8 cellular contexts compared by ENCODE assay signal in the genomic region with DNA sequence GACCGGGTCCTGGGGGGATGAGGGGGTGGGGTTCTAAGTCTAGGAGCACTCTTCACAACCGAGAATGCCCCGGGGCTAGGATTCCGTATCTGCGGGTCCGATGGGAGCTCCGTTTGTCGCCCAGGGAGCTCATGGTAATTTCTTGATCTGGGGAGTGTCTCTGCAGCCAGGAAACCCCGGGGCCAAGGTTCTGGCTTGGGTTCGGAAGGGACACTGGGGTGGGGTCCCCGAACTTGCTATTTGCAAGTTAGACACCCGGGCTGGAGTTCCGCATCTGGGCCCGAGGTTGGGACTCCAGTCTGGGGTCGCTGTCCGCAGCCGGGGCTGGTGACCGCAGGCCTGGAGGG. TPM values are rescaled to one million over a fixed set of nuclear protein-coding genes. Genes with fewer than 3 reads are reported as not detected.
DNase-seq lines count a peak whose midpoint lies in the region; ATAC-seq, FAIRE-seq and TF ChIP-seq lines count a peak whose summit lies in the region.

No MANE protein-coding gene starts in this region.

- H3K36me3 ChIP-seq in ES-I3 (ENCODE audit: insufficient read depth, low read length): peaks cover 6% of the 10 kb centered on the region; the same call in 1 of the 2 replicates
- H3K36me3 ChIP-seq in K562 (ENCODE audit: control insufficient read depth, insufficient read depth, low read length): peaks cover 32% of the 10 kb centered on the region; the same call in 2 of the 3 replicates
- no peaks in the 10 kb centered on the region for H3K36me3 ChIP-seq in mesendoderm (ENCODE audit: control insufficient read depth, insufficient read depth, low read length)
- H3K36me3 ChIP-seq in aorta (ENCODE audit: control insufficient read depth in 1 of 2, insufficient read depth in 2 of 2, low read length in 1 of 2): no peaks in the 10 kb centered on the region

- intact Hi-C loops in K562 (cut with micrococcal nuclease) (loop anchor here (2.0 to 5.0 kb wide), 2 partner anchors 40 to 66 kb away; a partner anchor contains a TSS), aorta (cut with DNase I) (no loop called here)

- no peak for FAIRE-seq in K562 (lab: Jason Lieb, UNC)

- H2AK5ac ChIP-seq in mesendoderm (ENCODE audit: low read length): no peak overlapping the region

- peak overlapping the region; percentile 17 for H3K4ac ChIP-seq in mesendoderm (ENCODE audit: low read depth, low read length)

- H3K27me3 ChIP-seq in K562 (ENCODE audit: control insufficient read depth in 2 of 2, insufficient read depth in 2 of 2, low read length in 2 of 2) (no peaks in the 10 kb centered on the region), mesendoderm (ENCODE audit: insufficient read depth, low read length, poor library complexity) (no peaks in the 10 kb centered on the region), aorta (ENCODE audit: control insufficient read depth in 1 of 2, insufficient read depth in 2 of 2, low read length in 1 of 2) (no peaks in the 10 kb centered on the region)

- TF ChIP-seq POLR2A in K562 (conservative IDR thresholded peaks at IDR 0.05): no peak

- H2BK120ac ChIP-seq in mesendoderm (ENCODE audit: low read depth, low read length): no peak overlapping the region

- H3K4me2 ChIP-seq in K562 (ENCODE audit: insufficient read depth, low read length) (peak overlapping the region; percentile 93), mesendoderm (ENCODE audit: low read length) (peak overlapping the region; percentile 99)

- peak in 1 of 4 experiments; percentile 48 for DNase-seq in K562 (ENCODE audit: extremely low read depth in 1 of 4, low spot score in 3 of 4)
- DNase-seq in mesendoderm: peak; percentile 65
- DNase-seq in aorta: no peak
- no peak for DNase-seq in stimulated activated CD8-positive, alpha-beta memory T cell treated with anti-CD3 and anti-CD28 coated beads, Interleukin-4, amount 100 ng/mL, for 48 hours
- DNase-seq in NCI-H1694 (lab: John Stamatoyannopoulos, UW): no peak

- under 1% methylated on average over 18 of the region's 18 CpGs for WGBS in K562 (ENCODE audit: insufficient coverage, low coverage, missing lambda C conversion rate)
- WGBS in mesendoderm (ENCODE audit: extremely low coverage, insufficient coverage, low lambda C conversion rate): no CpG with 5 or more reads among the region's 18 CpGs
- WGBS in aorta, 2 donors: 0% methylated on average over 17 to 18 of the region's 18 CpGs

- H3K23ac ChIP-seq in mesendoderm (ENCODE audit: low read length): peak overlapping the region; percentile 1

- no peak overlapping the region for H4K8ac ChIP-seq in mesendoderm (ENCODE audit: low read depth, low read length)

- H3K56ac ChIP-seq in mesendoderm (ENCODE audit: low read length): peak overlapping the region; percentile 92

- no peak overlapping the region for H2BK5ac ChIP-seq in mesendoderm (ENCODE audit: low read length)

- H3K4me3 ChIP-seq in K562: peak overlapping the region; percentile 93
- peak overlapping the region; percentile 61 for H3K4me3 ChIP-seq in mesendoderm (ENCODE audit: low read length)
- H3K4me3 ChIP-seq in aorta (ENCODE audit: low read length in 2 of 2): peak overlapping the region; percentile 64 to 86

- TF ChIP-seq EP300 in K562 (IDR thresholded peaks at IDR 0.05; ENCODE audit: low read length): no peak

- peak overlapping the region; percentile 85 for H2AFZ ChIP-seq in K562 (ENCODE audit: low read depth, low read length)

- in situ Hi-C loops in K562 (cut with MboI): no loop called here

- H3K79me1 ChIP-seq in mesendoderm (ENCODE audit: low read length): peaks cover 19% of the 10 kb centered on the region

- H3K79me2 ChIP-seq in K562 (ENCODE audit: control insufficient read depth, insufficient read depth, low read length) (peaks cover 51% of the 10 kb centered on the region), mesendoderm (ENCODE audit: control insufficient read depth, insufficient read depth, low read length) (peaks cover 46% of the 10 kb centered on the region)

- POLR2A ChIA-PET in K562 (lab: Yijun Ruan, JAX): interaction anchor here (0.6 to 3.5 kb wide), 16 partner anchors 8 to 1341 kb away, joined by 3 to 22 read pairs (median 3); a partner anchor contains a TSS

- BruUV-seq in K562 (replicated peaks; lab: Mats Ljungman, UMichigan): no TSS peak

- H3K27ac ChIP-seq in K562 (ENCODE audit: extremely low read depth, low read depth, low read length): peak overlapping the region; percentile 92
- peak overlapping the region; percentile 46 for H3K27ac ChIP-seq in mesendoderm (ENCODE audit: low read depth, low read length)
- peak overlapping the region in 1 of 2 donors; percentile 15 for H3K27ac ChIP-seq in aorta (ENCODE audit: low read depth in 1 of 2, low read length in 2 of 2)

- H3K9me3 ChIP-seq in ES-I3 (ENCODE audit: control insufficient read depth, insufficient read depth, low read length) (no peaks in the 10 kb centered on the region), K562 (replicated peaks; ENCODE audit: control insufficient read depth, insufficient read depth, low read depth, low read length) (no peaks in the 10 kb centered on the region), aorta (ENCODE audit: control insufficient read depth, low read length) (no peaks in the 10 kb centered on the region)

- no peak for TF ChIP-seq RAD21 in K562 (CRISPR knock-in tag; conservative IDR thresholded peaks at IDR 0.05 in 1 of 2, IDR thresholded peaks at IDR 0.05 in 1 of 2)

- no peak overlapping the region for H4K5ac ChIP-seq in mesendoderm (ENCODE audit: low read length)

- no peaks in the 10 kb centered on the region for H3K9me1 ChIP-seq in K562 (ENCODE audit: control insufficient read depth, insufficient read depth, low read length)

- 0 out of 2 replicates have a peak, but pooled peaks cover 11% of the 10 kb centered on the region for H3K4me1 ChIP-seq in ES-I3 (ENCODE audit: insufficient read depth, low read length)
- H3K4me1 ChIP-seq in K562 (replicated peaks in 1 of 2; ENCODE audit: control insufficient read depth in 2 of 2, insufficient read depth in 2 of 2, low read length in 2 of 2): peaks cover 27 to 55% of the 10 kb centered on the region in 2 experiments
- peaks cover 13% of the 10 kb centered on the region for H3K4me1 ChIP-seq in mesendoderm (ENCODE audit: control insufficient read depth, low read depth, low read length)
- H3K4me1 ChIP-seq in aorta (ENCODE audit: control insufficient read depth in 1 of 2, insufficient read depth in 2 of 2, low read length in 2 of 2): peaks cover 0 to 4% of the 10 kb centered on the region in 2 donors

- H2BK15ac ChIP-seq in mesendoderm (replicated peaks; ENCODE audit: low read depth): no peak overlapping the region

- peak; percentile 2 for ATAC-seq in HG03280 (IDR thresholded peaks at IDR 0.05; ENCODE audit: unreplicated experiment)
- ATAC-seq in K562: peak; percentile 9
- ATAC-seq in aorta (ENCODE audit: low FRiP score): no peak
- no peak for ATAC-seq in GM21390 (IDR thresholded peaks at IDR 0.05; ENCODE audit: unreplicated experiment)

- no peak for TF ChIP-seq CTCF in K562 (IDR thresholded peaks at IDR 0.05 in 2 of 3, conservative IDR thresholded peaks at IDR 0.05 in 1 of 3; ENCODE audit: insufficient read depth in 2 of 3, low read depth in 1 of 3, low read length in 3 of 3)

- H4K20me1 ChIP-seq in K562 (replicated peaks; ENCODE audit: control insufficient read depth, insufficient read depth, low read length): peaks cover 15% of the 10 kb centered on the region; the same call in 1 of the 2 replicates

- peak overlapping the region; percentile 91 for H3K18ac ChIP-seq in mesendoderm (ENCODE audit: low read length)

- CTCF ChIA-PET in K562 (lab: Yijun Ruan, JAX; ENCODE audit: low intra/inter-chr PET ratio): interaction anchor here (0.6 kb wide), 1 partner anchor 819 kb away, joined by 3 read pairs; no protein-coding TSS in a partner anchor

- H3K9ac ChIP-seq in ES-I3 (ENCODE audit: low read depth, low read length) (peak overlapping the region; percentile 71), K562 (ENCODE audit: insufficient read depth in 1 of 2, low read depth in 2 of 2, low read length in 2 of 2) (peak overlapping the region; percentile 94 to 97), mesendoderm (ENCODE audit: low read length) (peak overlapping the region; percentile 77)

RNA-seq across cellular contexts. Expression of a gene that starts 0.4 kb away (rescaled TPM):
- 13.1 and 31.5 TPM in 2 replicates for total RNA-seq in K562 (2011; cell fraction: chromatin; rRNA removed; ENCODE audit: low replicate concordance)
- total RNA-seq in K562 (2011; cell fraction: nucleolus; rRNA removed): 28.4 and 33.9 TPM in 2 replicates
- 33.6 and 54.6 TPM in 2 replicates for total RNA-seq in K562 (2011; cell fraction: nucleoplasm; rRNA removed)
- total RNA-seq in K562 (2014; rRNA removed) (32.8 and 43.9 TPM in 2 replicates), K562 (2014; rRNA removed; fragmentation: Illumina TruSeq; extraction: Trizol) (11.4 and 17.1 TPM in 2 replicates), K562 (2015; rRNA removed; fragmentation: Illumina TruSeq; extraction: Trizol) (24.7 and 24.9 TPM in 2 replicates), K562 (2021) (28.0 and 28.5 TPM in 2 replicates), aorta (10 to 100 TPM; 17.2 to 22.6 TPM)
- polyA plus RNA-seq in K562 (2011; rRNA removed) (23.6 and 53.8 TPM in 2 replicates), K562 (2014; fragmentation: Illumina TruSeq; extraction: Trizol) (38.5 and 40.3 TPM in 2 replicates), K562 (2014; fragmentation: Nextera tagmentation; extraction: Ambion mirVana) (1 to 10 TPM; 2.9 to 3.9 TPM), K562 (2014; rRNA removed) (24.2 and 29.4 TPM in 2 replicates), aorta (10 to 100 TPM in 1 of 2 donors, 1 to 10 TPM in 1; 6.5 to 13.9 TPM)
- polyA plus RNA-seq in K562 (2011; cell fraction: cytosol; rRNA removed): 65.7 and 87.4 TPM in 2 replicates
- polyA plus RNA-seq in K562 (2011; cell fraction: nucleus; rRNA removed): 22.6 and 23.4 TPM in 2 replicates
- 24.6 and 36.8 TPM in 2 replicates for polyA plus RNA-seq in K562 (2012)
- polyA minus RNA-seq in K562 (2011; rRNA and poly(A)+ RNA removed): 33.6 and 49.2 TPM in 2 replicates
- 34.3 and 45.2 TPM in 2 replicates for polyA minus RNA-seq in K562 (2011; cell fraction: cytosol; rRNA and poly(A)+ RNA removed)
- polyA minus RNA-seq in K562 (2011; cell fraction: nucleus; rRNA and poly(A)+ RNA removed): 4.0 and 5.9 TPM in 2 replicates
- 59.8 TPM for polyA plus RNA-seq in mesendoderm (2013, experiment 1 of 2)
- polyA plus RNA-seq in mesendoderm (2013, experiment 2 of 2): 57.8 TPM

RNA-seq across cellular contexts. Expression of a gene that starts 37.5 kb away (rescaled TPM):
- total RNA-seq in K562 (2011; cell fraction: chromatin; rRNA removed; ENCODE audit: low replicate concordance): 3.3 and 9.2 TPM in 2 replicates
- 18.3 and 19.3 TPM in 2 replicates for total RNA-seq in K562 (2011; cell fraction: nucleolus; rRNA removed)
- total RNA-seq in K562 (2011; cell fraction: nucleoplasm; rRNA removed): 8.7 and 9.0 TPM in 2 replicates
- total RNA-seq in K562 (2014; rRNA removed) (41.7 and 51.5 TPM in 2 replicates), K562 (2014; rRNA removed; fragmentation: Illumina TruSeq; extraction: Trizol) (8.1 and 8.3 TPM in 2 replicates), K562 (2015; rRNA removed; fragmentation: Illumina TruSeq; extraction: Trizol) (5.7 and 6.6 TPM in 2 replicates), K562 (2021) (68.2 and 72.6 TPM in 2 replicates), aorta (100 to 1,000 TPM in 1 of 2 donors, 10 to 100 TPM in 1; 57.8 to 141 TPM)
- polyA plus RNA-seq in K562 (2011; rRNA removed) (7.8 and 10.8 TPM in 2 replicates), K562 (2014; fragmentation: Illumina TruSeq; extraction: Trizol) (4.6 and 6.8 TPM in 2 replicates), K562 (2014; fragmentation: Nextera tagmentation; extraction: Ambion mirVana) (1 to 10 TPM; 1.2 to 1.5 TPM), K562 (2014; rRNA removed) (47.7 and 57.9 TPM in 2 replicates), aorta (10 to 100 TPM; 15.8 to 43.6 TPM)
- polyA plus RNA-seq in K562 (2011; cell fraction: cytosol; rRNA removed): 12.1 and 32.2 TPM in 2 replicates
- 15.5 and 18.1 TPM in 2 replicates for polyA plus RNA-seq in K562 (2011; cell fraction: nucleus; rRNA removed)
- polyA plus RNA-seq in K562 (2012): 16.9 and 44.3 TPM in 2 replicates
- polyA minus RNA-seq in K562 (2011; rRNA and poly(A)+ RNA removed): 1.3 and 1.5 TPM in 2 replicates
- 10.1 and 19.9 TPM in 2 replicates for polyA minus RNA-seq in K562 (2011; cell fraction: cytosol; rRNA and poly(A)+ RNA removed)
- polyA minus RNA-seq in K562 (2011; cell fraction: nucleus; rRNA and poly(A)+ RNA removed): 9.3 and 11.7 TPM in 2 replicates
- polyA plus RNA-seq in mesendoderm (2013, experiment 1 of 2): 22.5 TPM
- 22.8 TPM for polyA plus RNA-seq in mesendoderm (2013, experiment 2 of 2)

RNA-seq across cellular contexts. Expression of a gene that starts 40.2 kb away (rescaled TPM):
- total RNA-seq in K562 (2011; cell fraction: chromatin; rRNA removed; ENCODE audit: low replicate concordance): 218 and 364 TPM in 2 replicates
- total RNA-seq in K562 (2011; cell fraction: nucleolus; rRNA removed): 115 and 134 TPM in 2 replicates
- 295 and 429 TPM in 2 replicates for total RNA-seq in K562 (2011; cell fraction: nucleoplasm; rRNA removed)
- total RNA-seq in K562 (2014; rRNA removed) (62.8 and 94.6 TPM in 2 replicates), K562 (2014; rRNA removed; fragmentation: Illumina TruSeq; extraction: Trizol) (93.0 and 107 TPM in 2 replicates), K562 (2015; rRNA removed; fragmentation: Illumina TruSeq; extraction: Trizol) (93.5 and 94.9 TPM in 2 replicates), K562 (2021) (113 and 119 TPM in 2 replicates), aorta (100 to 1,000 TPM; 106 to 107 TPM)
- polyA plus RNA-seq in K562 (2011; rRNA removed) (112 and 129 TPM in 2 replicates), K562 (2014; fragmentation: Illumina TruSeq; extraction: Trizol) (237 and 271 TPM in 2 replicates), K562 (2014; fragmentation: Nextera tagmentation; extraction: Ambion mirVana) (100 to 1,000 TPM; 145 to 357 TPM), K562 (2014; rRNA removed) (146 and 170 TPM in 2 replicates), aorta (10 to 100 TPM; 54.2 to 59.9 TPM)
- 77.3 and 148 TPM in 2 replicates for polyA plus RNA-seq in K562 (2011; cell fraction: cytosol; rRNA removed)
- 118 and 127 TPM in 2 replicates for polyA plus RNA-seq in K562 (2011; cell fraction: nucleus; rRNA removed)
- 139 and 160 TPM in 2 replicates for polyA plus RNA-seq in K562 (2012)
- polyA minus RNA-seq in K562 (2011; rRNA and poly(A)+ RNA removed): 132 and 142 TPM in 2 replicates
- polyA minus RNA-seq in K562 (2011; cell fraction: cytosol; rRNA and poly(A)+ RNA removed): 41.7 and 44.1 TPM in 2 replicates
- 67.2 and 111 TPM in 2 replicates for polyA minus RNA-seq in K562 (2011; cell fraction: nucleus; rRNA and poly(A)+ RNA removed)
- 280 TPM for polyA plus RNA-seq in mesendoderm (2013, experiment 1 of 2)
- polyA plus RNA-seq in mesendoderm (2013, experiment 2 of 2): 273 TPM

Comparison
In these comparisons a context has a peak if more than half of its experiments do, and no peak if none do; other contexts are left out.
1. ATAC-seq: peak in HG03280 (single experiment) and K562 (single experiment); none in aorta (single experiment) and GM21390 (single experiment).
2. Peak in every context shown above with its lines, with median percentiles within 50 percentile points of each other: H3K9ac ChIP-seq and H3K4me3 ChIP-seq.